In genomic region chr4:175827510-175827909, GRCh38 we compare ENCODE assay signal across 16 cellular contexts. TPM values are rescaled to one million over a fixed set of nuclear protein-coding genes. Genes with fewer than 3 reads are reported as not detected.
DNase-seq lines count a peak whose midpoint lies in the region; ATAC-seq, FAIRE-seq and TF ChIP-seq lines count a peak whose summit lies in the region.
"Had no signal": no experiment of that assay in that cellular context is flagged by ENCODE, and none has a peak within 500 bp of the region (broad histone marks: within the 10 kb centered on the region; RNA-seq: fewer than 3 reads in every experiment).

No MANE protein-coding gene starts in this region.

- H3K79me2 ChIP-seq in astrocyte (ENCODE audit: insufficient read depth, low read length) = no peaks in the 10 kb centered on the region

- no peaks in the 10 kb centered on the region for H3K27me3 ChIP-seq in astrocyte (ENCODE audit: insufficient read depth, low read length)
- H3K27me3 ChIP-seq: BLaER1 had no signal

- no peaks in the 10 kb centered on the region for H4K20me1 ChIP-seq in astrocyte (ENCODE audit: insufficient read depth, low read length)
- H4K20me1 ChIP-seq: BLaER1 had no signal

- no peaks in the 10 kb centered on the region for H3K27me3 Mint-ChIP-seq in astrocyte (ENCODE audit: low read depth, unreplicated experiment)
- H3K27me3 Mint-ChIP-seq: CD4-positive, alpha-beta memory T cell had no signal

- no peak for ATAC-seq in GM21515 (IDR thresholded peaks at IDR 0.05; ENCODE audit: unreplicated experiment)
- no peak for ATAC-seq in GM19467 (IDR thresholded peaks at IDR 0.05; ENCODE audit: unreplicated experiment)
- ATAC-seq: HepG2 had no signal

- no peak overlapping the region for H3K27ac ChIP-seq in astrocyte (ENCODE audit: low read depth, low read length)
- H3K27ac ChIP-seq: BLaER1, GM23248 had no signal

- no peaks in the 10 kb centered on the region for H3K4me1 Mint-ChIP-seq in astrocyte (ENCODE audit: low read depth, unreplicated experiment)
- H3K4me1 Mint-ChIP-seq: CD14-positive monocyte; CD4-positive, alpha-beta memory T cell had no signal

- peak overlapping the region; percentile 50 for H2AFZ ChIP-seq in astrocyte (ENCODE audit: low read depth, low read length)
- H2AFZ ChIP-seq: GM23248 had no signal

- no peak overlapping the region for H3K4me3 ChIP-seq in astrocyte (ENCODE audit: insufficient read depth, low read depth, low read length)
- H3K4me3 ChIP-seq: BLaER1, GM23248, HAP-1 had no signal

- H3K36me3 Mint-ChIP-seq in astrocyte (ENCODE audit: low read depth, unreplicated experiment) = no peaks in the 10 kb centered on the region
- H3K36me3 Mint-ChIP-seq: CD14-positive monocyte; CD4-positive, alpha-beta memory T cell; IgD-negative memory B cell had no signal

- no peaks in the 10 kb centered on the region for H3K36me3 ChIP-seq in astrocyte (ENCODE audit: insufficient read depth, low read length)
- H3K36me3 ChIP-seq: BLaER1, HAP-1 had no signal

- no peak for FAIRE-seq in astrocyte (lab: Jason Lieb, UNC)
- FAIRE-seq: HepG2 had no signal

- H3K9me3 Mint-ChIP-seq in astrocyte (ENCODE audit: unreplicated experiment) = no peaks in the 10 kb centered on the region

- no peaks in the 10 kb centered on the region for H3K4me1 ChIP-seq in astrocyte (ENCODE audit: insufficient read depth, low read length)
- H3K4me1 ChIP-seq: BLaER1, HAP-1 had no signal

- DNase-seq in NCI-H446 treated with DMSO at 0.1 percent for 48 hours (lab: John Stamatoyannopoulos, UW) = peak; percentile 38
- no peak for DNase-seq in astrocyte (ENCODE audit: low read depth)
- peak; percentile 42 for DNase-seq in foreskin melanocyte
- DNase-seq in 8988T = no peak
- DNase-seq: CD4-positive, alpha-beta memory T cell; DMS153; DMS79; GF-D8; GM23248 had no signal

- H3K9me3 ChIP-seq in astrocyte (ENCODE audit: insufficient read depth, low read depth, low read length) = no peaks in the 10 kb centered on the region
- H3K9me3 ChIP-seq: BLaER1, HAP-1 had no signal

- no peak for TF ChIP-seq CTCF in astrocyte (IDR thresholded peaks at IDR 0.05; ENCODE audit: insufficient read depth, low read depth, low read length)

- H3K4me3 Mint-ChIP-seq in astrocyte (ENCODE audit: unreplicated experiment) = no peak overlapping the region
- H3K4me3 Mint-ChIP-seq: CD14-positive monocyte; CD4-positive, alpha-beta memory T cell; IgD-negative memory B cell had no signal

- H3K9ac ChIP-seq in astrocyte (ENCODE audit: low read length) = no peak overlapping the region
- H3K9ac ChIP-seq: BLaER1, GM23248 had no signal

- no peak overlapping the region for H3K4me2 ChIP-seq in astrocyte (ENCODE audit: low read length)
- H3K4me2 ChIP-seq: BLaER1 had no signal

- no peak overlapping the region for H3K27ac Mint-ChIP-seq in astrocyte (ENCODE audit: unreplicated experiment)
- H3K27ac Mint-ChIP-seq: CD14-positive monocyte; CD4-positive, alpha-beta memory T cell; IgD-negative memory B cell had no signal

RNA-seq across cellular contexts. Expression of gene GPM6A, which starts 15.4 kb away (rescaled TPM):
- total RNA-seq in astrocyte = 1.9 and 2.2 TPM in 2 replicates
- total RNA-seq: CD4-positive, alpha-beta memory T cell; GM23248; HepG2 had no signal

Comparison
In these comparisons a context has a peak if more than half of its experiments do, and no peak if none do; other contexts are left out.
1. DNase-seq: peak in NCI-H446 treated with DMSO at 0.1 percent for 48 hours (single experiment) and foreskin melanocyte (single experiment); none in astrocyte (single experiment) and 8988T (single experiment).